In genomic region chr2:72028351-72028995, GRCh38 we compare ENCODE assay signal across 1 cellular context.
TF ChIP-seq lines count a peak whose summit lies in the region.

No MANE protein-coding gene starts in this region.

TF ChIP-seq in HepG2, 621 proteins besides CTCF, POLR2A, EP300 and RAD21 (continued from another document):
- TF ChIP-seq GLI4 (CRISPR knock-in tag; IDR thresholded peaks at IDR 0.05; ENCODE audit: borderline replicate concordance) (no peak), CHD4 (IDR thresholded peaks at IDR 0.05; ENCODE audit: borderline replicate concordance, low read length) (no peak)
